Comparison of ENCODE assay signal across 10 cellular contexts in genomic region chr1:179591592-179592580, GRCh38. TPM values are rescaled to one million over a fixed set of nuclear protein-coding genes. Genes with fewer than 3 reads are reported as not detected.
A peak's percentile ranks its signal among the peaks of the same experiment; 100 is the strongest.
DNase-seq lines count a peak whose midpoint lies in the region; ATAC-seq and TF ChIP-seq lines count a peak whose summit lies in the region.
"Had no signal": no experiment of that assay in that cellular context is flagged by ENCODE, and none has a peak within 500 bp of the region (broad histone marks: within the 10 kb centered on the region; RNA-seq: fewer than 3 reads in every experiment).

TDRD5 (plus strand) TSS chr1:179591832; CDS start chr1:179592616, 784 bp downstream.

- H3K27me3 ChIP-seq in suprapubic skin: peaks cover 22% of the 10 kb centered on the region

- no peak for TF ChIP-seq CTCF in VCaP (conservative IDR thresholded peaks at IDR 0.05)
- peak in 1 of 2 donors; percentile 10 for TF ChIP-seq CTCF in suprapubic skin (IDR thresholded peaks at IDR 0.05)

- in situ Hi-C loops in KBM-7 (cut with MboI; ENCODE audit: low pct_unique_long_range_greater_than_20kb, low sequenced_read_pairs): no loop called here

- DNase-seq in NCI-H2227 (lab: John Stamatoyannopoulos, UW; ENCODE audit: unreplicated experiment) (peak; percentile 37), NCI-H2227 treated with DMSO at 0.1 percent for 48 hours (lab: John Stamatoyannopoulos, UW) (no peak), iPS-NIHi7 (ENCODE audit: extremely low spot score) (peak; percentile 69), suprapubic skin (ENCODE audit: low spot score in 2 of 2) (no peak), KBM-7 (no peak), NCI-H2196 treated with DMSO at 0.1 percent for 48 hours (lab: John Stamatoyannopoulos, UW; ENCODE audit: unreplicated experiment) (no peak)
- DNase-seq: activated effector memory CD4-positive, alpha-beta T cell treated with anti-CD3 and anti-CD28 coated beads, Interleukin-2, amount 50 U/mL, for 16 hours; T-helper 1 cell had no signal

- H3K4me3 ChIP-seq in suprapubic skin: peak within 1 kb of the TSS; percentile 48

- peaks cover 10% of the 10 kb centered on the region for H3K4me1 ChIP-seq in suprapubic skin

- ATAC-seq in GM19395 (IDR thresholded peaks at IDR 0.05; ENCODE audit: unreplicated experiment): no peak

- 17% methylated on average over 43 of the region's 75 CpGs for WGBS in suprapubic skin

- H3K27ac ChIP-seq in VCaP (peak within 1 kb of the TSS; percentile 13; the same call in 1 of the 2 replicates), suprapubic skin (peak within 1 kb of the TSS; percentile 23)

- no peaks in the 10 kb centered on the region for H3K9me3 ChIP-seq in suprapubic skin

- TF ChIP-seq EP300 in suprapubic skin (IDR thresholded peaks at IDR 0.05): no peak

- TF ChIP-seq POLR2A in suprapubic skin (IDR thresholded peaks at IDR 0.05): no peak

- no peaks in the 10 kb centered on the region for H3K36me3 ChIP-seq in suprapubic skin

RNA-seq across cellular contexts. Expression of gene TDRD5, which starts in this region (rescaled TPM):
- 1 to 10 TPM in 1 of 4 donors, under 1 TPM in 3; 0.49 to 1.2 (median 0.66) TPM for total RNA-seq in suprapubic skin

Comparison
In these comparisons a context has a peak if more than half of its experiments do, and no peak if none do; other contexts are left out.
1. DNase-seq: peak in NCI-H2227 (single experiment) and iPS-NIHi7 (single experiment); none in NCI-H2227 treated with DMSO at 0.1 percent for 48 hours (single experiment), suprapubic skin (0 of 2), KBM-7 (single experiment) and NCI-H2196 treated with DMSO at 0.1 percent for 48 hours (single experiment).